Comparison of ENCODE assay signal across 14 cellular contexts in genomic region chr12:132185698-132186097, GRCh38. TPM values are rescaled to one million over a fixed set of nuclear protein-coding genes. Genes with fewer than 3 reads are reported as not detected.
DNase-seq lines count a peak whose midpoint lies in the region; TF ChIP-seq lines count a peak whose summit lies in the region.
"Had no signal": no experiment of that assay in that cellular context is flagged by ENCODE, and none has a peak within 500 bp of the region (broad histone marks: within the 10 kb centered on the region; RNA-seq: fewer than 3 reads in every experiment).

No MANE protein-coding gene starts in this region.

- peak overlapping the region; percentile 1; the same call in 1 of the 2 replicates for H2AFZ ChIP-seq in OCI-LY7 (ENCODE audit: low read length)
- H2AFZ ChIP-seq: hepatocyte had no signal

- H3K27ac ChIP-seq in OCI-LY7 (ENCODE audit: low read depth, low read length, poor library complexity, severe bottlenecking) (no peak overlapping the region), spleen (peak overlapping the region in 7 of 8 donors; percentile 23 to 82 (median 48)), substantia nigra (ENCODE audit: low read depth, low read length, poor library complexity, severe bottlenecking) (no peak overlapping the region), esophagus squamous epithelium (peak overlapping the region in 1 of 4 donors; percentile 29)
- H3K27ac ChIP-seq: hepatocyte had no signal

- no peaks in the 10 kb centered on the region for H3K9me2 ChIP-seq in OCI-LY7 (ENCODE audit: insufficient read depth, low read length)

- CTCF ChIA-PET in activated CD4-positive, alpha-beta T cell treated with anti-CD3 and anti-CD28 coated beads, Interleukin-2, amount 10 ng/mL, durations not matched to agents 7 days and 5 days (lab: Charles Lee): interaction anchor here (0.7 to 1.8 kb wide), 4 partner anchors 9 to 32 kb away, joined by 3 to 8 read pairs (median 4); no protein-coding TSS in a partner anchor
- CTCF ChIA-PET in OCI-LY7 (lab: Charles Lee; ENCODE audit: unreplicated experiment): no interaction called here

- H3K27me3 Mint-ChIP-seq in activated CD4-positive, alpha-beta T cell treated with anti-CD3 and anti-CD28 coated beads, Interleukin-2, amount 10 ng/mL, durations not matched to agents 7 days and 5 days: peaks cover 4% of the 10 kb centered on the region
- H3K27me3 Mint-ChIP-seq in activated naive CD8-positive, alpha-beta T cell: no peaks in the 10 kb centered on the region

- peak; percentile 56 for DNase-seq in activated CD4-positive, alpha-beta T cell treated with anti-CD3 and anti-CD28 coated beads, Interleukin-2, amount 10 ng/mL, durations not matched to agents 7 days and 5 days
- DNase-seq in activated CD4-positive, alpha-beta T cell treated with anti-CD3 and anti-CD28 coated beads, Interleukin-2, amount 50 U/mL, for 4 hours: no peak
- DNase-seq in OCI-LY7 (ENCODE audit: low spot score) (no peak), spleen (no peak), substantia nigra (lab: John Stamatoyannopoulos, UW) (no peak), esophagus squamous epithelium (lab: John Stamatoyannopoulos, UW) (no peak), HCEC 1CT (no peak)
- DNase-seq: aorta, cortex of kidney, left cardiac atrium, SHP77, upper lobe of left lung had no signal

- no peak overlapping the region for H3K4me3 ChIP-seq in OCI-LY7 (ENCODE audit: low read depth, low read length, poor library complexity, severe bottlenecking)
- H3K4me3 ChIP-seq in spleen: peak overlapping the region in 4 of 8 donors; percentile 20 to 59 (median 21)
- H3K4me3 ChIP-seq in esophagus squamous epithelium: peak overlapping the region in 2 of 4 donors; percentile 18 to 28
- H3K4me3 ChIP-seq: hepatocyte had no signal

- H3K9me3 ChIP-seq in OCI-LY7 (ENCODE audit: low read length) (no peaks in the 10 kb centered on the region), spleen (peaks cover 0 to 57% (median 4%) of the 10 kb centered on the region in 8 donors), esophagus squamous epithelium (peaks cover 0 to 14% (median 0%) of the 10 kb centered on the region in 3 donors)

- intact Hi-C loops in OCI-LY7 (cut with micrococcal nuclease; ENCODE audit: unreplicated experiment): no loop called here
- intact Hi-C loops in spleen (cut with DNase I; ENCODE audit: low total_unique reads): no loop called here
- intact Hi-C loops in esophagus squamous epithelium (cut with DNase I): no loop called here

- no TSS peak for BruUV-seq in OCI-LY7 (replicated peaks; lab: Mats Ljungman, UMichigan)

- H3K36me3 Mint-ChIP-seq in activated CD4-positive, alpha-beta T cell treated with anti-CD3 and anti-CD28 coated beads, Interleukin-2, amount 10 ng/mL, durations not matched to agents 7 days and 5 days (ENCODE audit: low read depth): peaks cover 26% of the 10 kb centered on the region
- H3K36me3 Mint-ChIP-seq in activated naive CD8-positive, alpha-beta T cell: peaks cover 2% of the 10 kb centered on the region

- H3K4me1 Mint-ChIP-seq in activated CD4-positive, alpha-beta T cell treated with anti-CD3 and anti-CD28 coated beads, Interleukin-2, amount 10 ng/mL, durations not matched to agents 7 days and 5 days: peaks cover 43% of the 10 kb centered on the region
- H3K4me1 Mint-ChIP-seq in activated naive CD8-positive, alpha-beta T cell (ENCODE audit: low read depth): peaks cover 39% of the 10 kb centered on the region

- peak overlapping the region; percentile 46; the same call in 1 of the 2 replicates for H3K4me2 ChIP-seq in OCI-LY7 (ENCODE audit: low read length)
- H3K4me2 ChIP-seq: hepatocyte had no signal

- peak overlapping the region; percentile 94 for H3K27ac Mint-ChIP-seq in activated CD4-positive, alpha-beta T cell treated with anti-CD3 and anti-CD28 coated beads, Interleukin-2, amount 10 ng/mL, durations not matched to agents 7 days and 5 days
- peak overlapping the region; percentile 87 for H3K27ac Mint-ChIP-seq in activated naive CD8-positive, alpha-beta T cell

- H3K4me1 ChIP-seq in OCI-LY7 (ENCODE audit: insufficient read depth, low read length, poor library complexity, severe bottlenecking) (no peaks in the 10 kb centered on the region), spleen (peaks cover 9 to 54% (median 33%) of the 10 kb centered on the region in 6 donors), esophagus squamous epithelium (peaks cover 11 to 32% (median 13%) of the 10 kb centered on the region in 3 donors)

- TF ChIP-seq CTCF in OCI-LY7 (conservative IDR thresholded peaks at IDR 0.05; ENCODE audit: low read length) (no peak), spleen (IDR thresholded peaks at IDR 0.05 in 8 of 11, conservative IDR thresholded peaks at IDR 0.05 in 3 of 11) (no peak), esophagus squamous epithelium (IDR thresholded peaks at IDR 0.05) (no peak)

- H3K27me3 ChIP-seq in spleen (replicated peaks in 1 of 7) (peaks cover 0 to 55% (median 0%) of the 10 kb centered on the region in 7 donors), esophagus squamous epithelium (peaks cover 0 to 82% (median 0%) of the 10 kb centered on the region in 4 donors)
- H3K27me3 ChIP-seq: upper lobe of left lung had no signal

- TF ChIP-seq POLR2A in spleen (IDR thresholded peaks at IDR 0.05) (no peak), esophagus squamous epithelium (IDR thresholded peaks at IDR 0.05) (no peak)

- POLR2A ChIA-PET in activated CD4-positive, alpha-beta T cell treated with anti-CD3 and anti-CD28 coated beads, Interleukin-2, amount 10 ng/mL, durations not matched to agents 7 days and 5 days (lab: Charles Lee): no interaction called here
- POLR2A ChIA-PET in OCI-LY7 (lab: Charles Lee): no interaction called here

- peaks cover 5% of the 10 kb centered on the region for H3K9me3 Mint-ChIP-seq in activated CD4-positive, alpha-beta T cell treated with anti-CD3 and anti-CD28 coated beads, Interleukin-2, amount 10 ng/mL, durations not matched to agents 7 days and 5 days
- no peaks in the 10 kb centered on the region for H3K9me3 Mint-ChIP-seq in activated naive CD8-positive, alpha-beta T cell (ENCODE audit: low read depth)

- H3K36me3 ChIP-seq in OCI-LY7 (ENCODE audit: insufficient read depth, low read length) (no peaks in the 10 kb centered on the region), spleen (no peaks in the 10 kb centered on the region), esophagus squamous epithelium (no peaks in the 10 kb centered on the region)
- H3K36me3 ChIP-seq: upper lobe of left lung had no signal

- H3K4me3 Mint-ChIP-seq in activated CD4-positive, alpha-beta T cell treated with anti-CD3 and anti-CD28 coated beads, Interleukin-2, amount 10 ng/mL, durations not matched to agents 7 days and 5 days: peak overlapping the region; percentile 49
- peak overlapping the region; percentile 83 for H3K4me3 Mint-ChIP-seq in activated naive CD8-positive, alpha-beta T cell

- H3K79me2 ChIP-seq in OCI-LY7 (ENCODE audit: insufficient read depth, low read depth, low read length): no peaks in the 10 kb centered on the region
- H3K79me2 ChIP-seq: hepatocyte had no signal

- H4K20me1 ChIP-seq in OCI-LY7 (ENCODE audit: insufficient read depth, low read length): no peaks in the 10 kb centered on the region

- 41 to 70% (median 51%) methylated on average over 16 of the region's 16 CpGs for WGBS in spleen, 5 donors
- 56 to 63% methylated on average over 15 to 16 of the region's 16 CpGs for WGBS in esophagus squamous epithelium, 2 donors

RNA-seq across cellular contexts. Expression of gene NOC4L, which starts 41.4 kb away (rescaled TPM):
- total RNA-seq in activated CD4-positive, alpha-beta T cell treated with anti-CD3 and anti-CD28 coated beads, Interleukin-2, amount 10 ng/mL, durations not matched to agents 7 days and 5 days: 10 to 100 TPM; 28.9 to 32.4 TPM
- 25.0 and 31.0 TPM in 2 replicates for total RNA-seq in OCI-LY7 (2014; rRNA removed; shearing (Covaris generic))
- total RNA-seq in OCI-LY7 (2022) (43.7 and 47.6 TPM in 2 replicates), spleen (10 to 100 TPM in 6 of 7 donors, 1 to 10 TPM in 1; 8.3 to 18.7 (median 14.6) TPM), esophagus squamous epithelium (10 to 100 TPM in 3 of 4 donors, 1 to 10 TPM in 1; 9.6 to 12.1 (median 11.1) TPM)
- 10 to 100 TPM; 25.2 to 38.6 (median 33.1) TPM for polyA plus RNA-seq in spleen

RNA-seq across cellular contexts. Expression of gene DDX51, which starts 41.6 kb away (rescaled TPM):
- 10 to 100 TPM; 25.2 to 27.5 TPM for total RNA-seq in activated CD4-positive, alpha-beta T cell treated with anti-CD3 and anti-CD28 coated beads, Interleukin-2, amount 10 ng/mL, durations not matched to agents 7 days and 5 days
- 46.2 and 47.1 TPM in 2 replicates for total RNA-seq in OCI-LY7 (2014; rRNA removed; shearing (Covaris generic))
- total RNA-seq in OCI-LY7 (2022) (63.1 and 63.5 TPM in 2 replicates), spleen (10 to 100 TPM; 17.8 to 31.6 (median 19.4) TPM), esophagus squamous epithelium (10 to 100 TPM in 2 of 4 donors, 1 to 10 TPM in 2; 8.9 to 15.3 (median 11.0) TPM)
- 10 to 100 TPM; 16.9 to 36.0 (median 19.5) TPM for polyA plus RNA-seq in spleen

Comparison
In these comparisons a context has a peak if more than half of its experiments do, and no peak if none do; other contexts are left out.
1. H3K27ac ChIP-seq: peak in spleen (7 of 8); none in OCI-LY7 (single experiment) and substantia nigra (single experiment).